In the genomic region with DNA sequence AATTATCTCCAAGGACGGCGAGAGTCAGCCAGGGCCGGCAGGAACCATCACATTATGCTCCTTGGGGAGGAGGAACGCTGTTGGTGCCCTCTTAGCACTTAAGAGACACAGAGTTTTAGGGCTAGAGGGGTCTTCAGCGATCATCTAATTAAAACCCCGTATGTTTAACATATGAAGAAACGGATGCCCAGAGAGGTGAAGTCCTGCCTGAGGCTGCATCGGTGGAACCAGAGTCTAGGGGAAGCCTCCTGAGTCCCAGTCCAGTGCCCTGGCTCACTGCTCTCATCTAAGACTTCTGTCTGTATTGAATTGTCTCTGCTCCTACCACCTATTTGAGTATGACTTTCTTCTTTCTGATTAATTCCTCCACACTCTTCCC, we compare ENCODE assay signal across 12 cellular contexts. TPM values are rescaled to one million over a fixed set of nuclear protein-coding genes. Genes with fewer than 3 reads are reported as not detected.
DNase-seq lines count a peak whose midpoint lies in the region; ATAC-seq and TF ChIP-seq lines count a peak whose summit lies in the region.
"Had no signal": no experiment of that assay in that cellular context is flagged by ENCODE, and none has a peak within 500 bp of the region (broad histone marks: within the 10 kb centered on the region; RNA-seq: fewer than 3 reads in every experiment).

No MANE protein-coding gene starts in this region.

- H3K9me3 Mint-ChIP-seq in WTC11, result no peaks in the 10 kb centered on the region
- H3K9me3 Mint-ChIP-seq: dendritic cell treated with granulocyte-macrophage colony-stimulating factor and Interleukin-4, amounts not matched to agents 40 ng/mL and 50 ng/mL, for 4 days had no signal

- H3K36me3 ChIP-seq in iPS-20b (ENCODE audit: insufficient read depth, low read depth, low read length) (no peaks in the 10 kb centered on the region), skeletal muscle tissue (ENCODE audit: control insufficient read depth in 3 of 3, insufficient read depth in 3 of 3, low read length in 3 of 3) (no peaks in the 10 kb centered on the region)

- POLR2A ChIA-PET in WTC11 (lab: Charles Lee), result no interaction called here

- TF ChIP-seq CTCF in GM10266 (IDR thresholded peaks at IDR 0.05; ENCODE audit: control insufficient read depth, insufficient read depth, low read depth, missing control alignments) (no peak), WTC11 (IDR thresholded peaks at IDR 0.05) (no peak), GM13976 (IDR thresholded peaks at IDR 0.05; ENCODE audit: borderline replicate concordance, control extremely low read depth, extremely low read depth, insufficient read depth, missing control alignments) (no peak)

- peaks cover 14% of the 10 kb centered on the region for H3K4me1 Mint-ChIP-seq in WTC11

- no peak overlapping the region for H3K27ac Mint-ChIP-seq in WTC11
- H3K27ac Mint-ChIP-seq: dendritic cell treated with granulocyte-macrophage colony-stimulating factor and Interleukin-4, amounts not matched to agents 40 ng/mL and 50 ng/mL, for 4 days had no signal

- H3K9ac ChIP-seq in iPS-20b (ENCODE audit: low read depth, low read length), result no peak overlapping the region
- H3K9ac ChIP-seq in skeletal muscle tissue (ENCODE audit: low read depth in 1 of 3, low read length in 3 of 3), result peak overlapping the region; percentile 71 to 94 (median 75)

- H3K4me1 ChIP-seq in iPS-20b (ENCODE audit: insufficient read depth, low read length) (0 out of 2 replicates have a peak, but pooled peaks cover 4% of the 10 kb centered on the region), skeletal muscle tissue (ENCODE audit: control insufficient read depth in 3 of 3, insufficient read depth in 3 of 3, low read length in 3 of 3) (peaks cover 6 to 18% (median 14%) of the 10 kb centered on the region in 3 donors)

- in situ Hi-C loops in GM13976 (cut with MboI; ENCODE audit: low sequenced_read_pairs, unreplicated experiment), result no loop called here

- peak; percentile 24; the same call in 1 of the 2 replicates for ATAC-seq in WTC11
- ATAC-seq in GM21528 (IDR thresholded peaks at IDR 0.05; ENCODE audit: low FRiP score, unreplicated experiment), result no peak
- no peak for ATAC-seq in GM21526 (IDR thresholded peaks at IDR 0.05; ENCODE audit: low FRiP score, unreplicated experiment)

- H3K27ac ChIP-seq in iPS-20b (ENCODE audit: low read length), result no peak overlapping the region
- peak overlapping the region; percentile 96 for H3K27ac ChIP-seq in skeletal muscle tissue (ENCODE audit: low read depth, low read length)

- H3K4me3 Mint-ChIP-seq in WTC11, result peak overlapping the region; percentile 62
- H3K4me3 Mint-ChIP-seq: dendritic cell treated with granulocyte-macrophage colony-stimulating factor and Interleukin-4, amounts not matched to agents 40 ng/mL and 50 ng/mL, for 4 days had no signal

- H3K4me3 ChIP-seq in iPS-20b (ENCODE audit: low read length), result peak overlapping the region; percentile 57; the same call in 1 of the 2 replicates
- H3K4me3 ChIP-seq in skeletal muscle tissue (ENCODE audit: low read length in 3 of 3), result peak overlapping the region; percentile 59 to 75 (median 72)

- CTCF ChIA-PET in WTC11 (lab: Charles Lee), result interaction anchor here (0.6 kb wide), 1 partner anchor 8 kb away, joined by 3 read pairs; no protein-coding TSS in a partner anchor

- DNase-seq in GM10266 (ENCODE audit: extremely low spot score) (peak; percentile 11), WTC11 (ENCODE audit: low spot score) (no peak), NCI-H510A treated with DMSO at 0.1 percent for 48 hours (lab: John Stamatoyannopoulos, UW) (no peak), GM13976 (ENCODE audit: low spot score) (no peak)
- DNase-seq: activated T-cell treated with anti-CD3 and anti-CD28 coated beads, Interleukin-2, amount 50 U/mL, for 1 hour; KBM-7 had no signal

- H3K9me3 ChIP-seq in iPS-20b (ENCODE audit: insufficient read depth, low read depth, low read length) (no peaks in the 10 kb centered on the region), skeletal muscle tissue (ENCODE audit: control insufficient read depth in 3 of 3, low read length in 3 of 3) (no peaks in the 10 kb centered on the region)

- H3K27me3 ChIP-seq in iPS-20b (ENCODE audit: insufficient read depth, low read length) (peaks cover 47% of the 10 kb centered on the region), skeletal muscle tissue (ENCODE audit: control insufficient read depth in 3 of 3, insufficient read depth in 3 of 3, low read length in 3 of 3) (no peaks in the 10 kb centered on the region)

- H3K36me3 Mint-ChIP-seq in WTC11, result no peaks in the 10 kb centered on the region

- peaks cover 34% of the 10 kb centered on the region for H3K27me3 Mint-ChIP-seq in WTC11 (ENCODE audit: low read depth)

TF ChIP-seq in WTC11, 78 proteins besides CTCF, POLR2A, EP300 and RAD21:
- no peak for TF ChIP-seq PRRX2 (CRISPR knock-in tag; IDR thresholded peaks at IDR 0.05)
- TF ChIP-seq ZNF219 (CRISPR knock-in tag; IDR thresholded peaks at IDR 0.05; ENCODE audit: borderline replicate concordance), result no peak
- TF ChIP-seq CREM (CRISPR knock-in tag; IDR thresholded peaks at IDR 0.05), result no peak
- no peak for TF ChIP-seq E2F4 (CRISPR knock-in tag; IDR thresholded peaks at IDR 0.05; ENCODE audit: borderline replicate concordance, low read depth)
- TF ChIP-seq SMAD3 (CRISPR knock-in tag; IDR thresholded peaks at IDR 0.05; ENCODE audit: borderline replicate concordance), result no peak
- no peak for TF ChIP-seq JAZF1 (CRISPR knock-in tag; IDR thresholded peaks at IDR 0.05)
- TF ChIP-seq MLX (CRISPR knock-in tag; IDR thresholded peaks at IDR 0.05), result no peak
- TF ChIP-seq ZBTB21 (CRISPR knock-in tag; IDR thresholded peaks at IDR 0.05; ENCODE audit: borderline replicate concordance), result no peak
- TF ChIP-seq MXD4 (CRISPR knock-in tag; IDR thresholded peaks at IDR 0.05; ENCODE audit: borderline replicate concordance), result no peak
- no peak for TF ChIP-seq NR2C2 (CRISPR knock-in tag; IDR thresholded peaks at IDR 0.05)

RNA-seq across cellular contexts. Expression of gene ABCB4, which starts 0.7 kb away (rescaled TPM):
- 0.71 to 1.2 TPM (median 1.1 TPM) in 3 replicates for total RNA-seq in WTC11 (2021)
- under 0.01 TPM for total RNA-seq in skeletal muscle tissue
- total RNA-seq: T-helper 2 cell treated with Interferon-gamma antibody and Interleukin-4, amounts not matched to agents 100 ng/mL and 5 ng/mL, for 36 hours had no signal
